In the genomic region with DNA sequence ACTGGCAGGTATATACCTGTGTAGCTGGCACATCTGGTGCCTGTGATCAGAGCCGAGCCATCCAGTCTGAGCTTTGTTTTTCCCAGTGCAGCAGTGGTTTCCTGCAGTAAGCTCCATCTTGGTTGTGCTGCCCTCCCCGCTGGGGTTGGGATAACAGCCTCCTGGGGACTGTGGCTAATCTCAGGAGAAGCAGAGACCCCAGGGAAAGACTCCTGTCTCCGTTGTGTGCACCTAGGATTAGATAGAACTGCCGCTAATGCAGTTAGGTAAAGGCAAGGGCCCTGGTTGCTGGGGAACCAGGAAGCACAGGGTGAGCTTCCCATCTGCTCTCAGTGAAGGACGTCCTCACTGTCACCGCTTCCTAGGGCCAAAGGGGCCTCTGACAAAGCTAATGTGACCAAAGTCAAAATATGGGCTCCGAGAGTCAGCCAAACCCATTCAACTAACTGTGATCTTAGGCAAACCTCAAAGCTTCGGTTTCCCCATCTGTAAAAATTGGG, we compare ENCODE assay signal across 2 cellular contexts.
TF ChIP-seq lines count a peak whose summit lies in the region.

No MANE protein-coding gene starts in this region.

TF ChIP-seq in GM23338, 12 proteins besides CTCF, POLR2A, EP300 and RAD21:
- TF ChIP-seq ZNF114 (CRISPR knock-in tag; IDR thresholded peaks at IDR 0.05): no peak

TF ChIP-seq in H1, 55 proteins besides CTCF, POLR2A, EP300 and RAD21:
- TF ChIP-seq YY1 (IDR thresholded peaks at IDR 0.05; ENCODE audit: low read depth, low read length): no peak
- TF ChIP-seq, protein P1, sequence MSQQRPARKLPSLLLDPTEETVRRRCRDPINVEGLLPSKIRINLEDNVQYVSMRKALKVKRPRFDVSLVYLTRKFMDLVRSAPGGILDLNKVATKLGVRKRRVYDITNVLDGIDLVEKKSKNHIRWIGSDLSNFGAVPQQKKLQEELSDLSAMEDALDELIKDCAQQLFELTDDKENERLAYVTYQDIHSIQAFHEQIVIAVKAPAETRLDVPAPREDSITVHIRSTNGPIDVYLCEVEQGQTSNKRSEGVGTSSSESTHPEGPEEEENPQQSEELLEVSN (IDR thresholded peaks at IDR 0.05): no peak
